ENCODE assay signal across 8 cellular contexts in the genomic region with DNA sequence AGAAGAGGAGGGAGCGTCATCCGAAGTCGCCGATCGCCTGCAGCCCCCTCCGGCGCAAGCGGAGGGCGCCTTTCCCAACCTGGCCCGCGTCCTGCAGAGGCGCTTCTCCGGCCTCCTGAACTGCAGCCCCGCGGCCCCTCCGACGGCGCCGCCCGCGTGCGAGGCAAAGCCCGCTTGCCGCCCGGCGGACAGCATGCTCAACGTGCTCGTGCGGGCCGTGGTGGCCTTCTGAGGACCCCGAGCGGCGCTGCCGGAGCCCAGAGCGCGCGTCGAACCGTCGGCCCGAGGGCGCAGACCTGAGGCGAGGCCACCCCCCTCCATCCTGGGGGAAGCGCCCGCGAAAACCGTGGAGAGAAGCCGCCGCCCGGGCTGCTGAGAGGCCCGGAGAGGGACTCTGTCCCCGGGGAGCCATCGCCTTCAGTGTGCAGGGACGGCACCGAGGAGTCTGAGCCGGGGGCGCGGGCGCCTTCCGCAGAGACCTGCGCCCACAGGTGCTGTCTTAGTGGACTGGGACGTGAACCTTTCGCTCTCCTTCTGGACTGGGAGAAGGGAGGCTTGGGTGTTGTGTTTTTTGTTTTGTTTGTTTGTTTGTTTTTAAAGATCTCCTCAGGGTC. TPM values are rescaled to one million over a fixed set of nuclear protein-coding genes. Genes with fewer than 3 reads are reported as not detected.
A peak's percentile ranks its signal among the peaks of the same experiment; 100 is the strongest.
DNase-seq lines count a peak whose midpoint lies in the region; ATAC-seq lines count a peak whose summit lies in the region.

No MANE protein-coding gene starts in this region.

- DNase-seq in D341Med (ENCODE audit: low spot score) (peak; percentile 58), left ventricle myocardium superior (peak; percentile 62), skeletal muscle cell (ENCODE audit: low read depth) (no peak), SHP77 treated with DMSO at 0.1 percent for 48 hours (lab: John Stamatoyannopoulos, UW) (no peak), epidermal melanocyte (ENCODE audit: insufficient read length, low spot score) (no peak)
- peak in 1 of 2 donors; percentile 36 for DNase-seq in activated naive CD4-positive, alpha-beta T cell treated with anti-CD3 and anti-CD28 coated beads, Interleukin-2, amount 50 U/mL, for 72 hours (ENCODE audit: low spot score in 2 of 2)

- H3K36me3 ChIP-seq in KOPT-K1 (ENCODE audit: insufficient read depth, low read length): peaks cover 4% of the 10 kb centered on the region; the same call in 1 of the 2 replicates

- H3K4me3 ChIP-seq in skeletal muscle cell (ENCODE audit: low read depth, low read length): peak overlapping the region; percentile 81

- no peaks in the 10 kb centered on the region for H3K9me3 ChIP-seq in KOPT-K1 (ENCODE audit: insufficient read depth, low read length, poor library complexity, severe bottlenecking)

- no peak for ATAC-seq in activated naive CD4-positive, alpha-beta T cell treated with anti-CD3 and anti-CD28 coated beads, Interleukin-2, amount 50 U/mL, for 72 hours
- ATAC-seq in left ventricle myocardium superior (no peak), GM21381 (IDR thresholded peaks at IDR 0.05; ENCODE audit: unreplicated experiment) (no peak)

- no peaks in the 10 kb centered on the region for H3K9me3 Mint-ChIP-seq in activated naive CD4-positive, alpha-beta T cell treated with anti-CD3 and anti-CD28 coated beads, Interleukin-2, amount 50 U/mL, for 72 hours

- H3K36me3 Mint-ChIP-seq in activated naive CD4-positive, alpha-beta T cell treated with anti-CD3 and anti-CD28 coated beads, Interleukin-2, amount 50 U/mL, for 72 hours: peaks cover 50 to 55% of the 10 kb centered on the region in 2 donors

- H3K27ac Mint-ChIP-seq in activated naive CD4-positive, alpha-beta T cell treated with anti-CD3 and anti-CD28 coated beads, Interleukin-2, amount 50 U/mL, for 72 hours: peak overlapping the region; percentile 97 to 100

- H3K27ac ChIP-seq in KOPT-K1 (ENCODE audit: low read depth, low read length, poor library complexity, severe bottlenecking): peak overlapping the region; percentile 94

- intact Hi-C loops in left ventricle myocardium superior (cut with micrococcal nuclease): no loop called here

RNA-seq across cellular contexts. Expression of a gene that starts 3.5 kb away (rescaled TPM):
- total RNA-seq in activated naive CD4-positive, alpha-beta T cell treated with anti-CD3 and anti-CD28 coated beads, Interleukin-2, amount 50 U/mL, for 72 hours: 100 to 1,000 TPM; 111 to 174 TPM
- total RNA-seq in left ventricle myocardium superior: 19.8 TPM

RNA-seq across cellular contexts. Expression of a gene that starts 3.6 kb away (rescaled TPM):
- 10 to 100 TPM; 67.2 to 77.1 TPM for total RNA-seq in activated naive CD4-positive, alpha-beta T cell treated with anti-CD3 and anti-CD28 coated beads, Interleukin-2, amount 50 U/mL, for 72 hours
- 46.4 TPM for total RNA-seq in left ventricle myocardium superior

RNA-seq across cellular contexts. Expression of a gene that starts 35.7 kb away (rescaled TPM):
- total RNA-seq in activated naive CD4-positive, alpha-beta T cell treated with anti-CD3 and anti-CD28 coated beads, Interleukin-2, amount 50 U/mL, for 72 hours: 10 to 100 TPM; 56.0 to 67.0 TPM
- total RNA-seq in left ventricle myocardium superior: 50.0 TPM

RNA-seq across cellular contexts. Expression of a gene that starts 37.2 kb away (rescaled TPM):
- total RNA-seq in activated naive CD4-positive, alpha-beta T cell treated with anti-CD3 and anti-CD28 coated beads, Interleukin-2, amount 50 U/mL, for 72 hours: 10 to 100 TPM; 65.5 to 82.4 TPM
- 22.4 TPM for total RNA-seq in left ventricle myocardium superior

RNA-seq across cellular contexts. Expression of a gene that starts 51.1 kb away (rescaled TPM):
- total RNA-seq in activated naive CD4-positive, alpha-beta T cell treated with anti-CD3 and anti-CD28 coated beads, Interleukin-2, amount 50 U/mL, for 72 hours: 1 to 10 TPM in 1 of 2 donors, under 1 TPM in 1; 0.71 to 3.2 TPM
- total RNA-seq in left ventricle myocardium superior: 8.8 TPM

Comparison
In these comparisons a context has a peak if more than half of its experiments do, and no peak if none do; other contexts are left out.
1. DNase-seq: peak in D341Med (single experiment) and left ventricle myocardium superior (single experiment); none in skeletal muscle cell (single experiment), SHP77 treated with DMSO at 0.1 percent for 48 hours (single experiment) and epidermal melanocyte (single experiment).